Comparison of ENCODE assay signal across 16 cellular contexts in genomic region chr2:10369269-10370255, GRCh38.
A peak's percentile ranks its signal among the peaks of the same experiment; 100 is the strongest.
DNase-seq lines count a peak whose midpoint lies in the region; ATAC-seq and TF ChIP-seq lines count a peak whose summit lies in the region.
"Had no signal": no experiment of that assay in that cellular context is flagged by ENCODE, and none has a peak within 500 bp of the region (broad histone marks: within the 10 kb centered on the region; RNA-seq: fewer than 3 reads in every experiment).

No MANE protein-coding gene starts in this region.

- no peak overlapping the region for H2BK12ac ChIP-seq in mesenchymal stem cell (ENCODE audit: low read length in 2 of 2)

- H3K27me3 ChIP-seq in mesenchymal stem cell (ENCODE audit: control insufficient read depth in 1 of 2, insufficient read depth in 1 of 2, low read length in 2 of 2) = no peaks in the 10 kb centered on the region

- H3K9me3 Mint-ChIP-seq in activated naive CD8-positive, alpha-beta T cell treated with anti-CD3 and anti-CD28 coated beads, Interleukin-2, amount 10 ng/mL, durations not matched to agents 7 days and 5 days = no peaks in the 10 kb centered on the region
- no peaks in the 10 kb centered on the region for H3K9me3 Mint-ChIP-seq in activated naive CD8-positive, alpha-beta T cell treated with anti-CD3 and anti-CD28 coated beads for 36 hours
- H3K9me3 Mint-ChIP-seq in activated B cell treated with CpG ODN at 0.5 μM for 24 hours (no peaks in the 10 kb centered on the region), type B pancreatic cell (no peaks in the 10 kb centered on the region)
- H3K9me3 Mint-ChIP-seq: dendritic cell treated with granulocyte-macrophage colony-stimulating factor and Interleukin-4, amounts not matched to agents 40 ng/mL and 50 ng/mL, for 4 days had no signal

- H3K23ac ChIP-seq in mesenchymal stem cell (ENCODE audit: low read length in 2 of 2) = no peak overlapping the region

- H3K36me3 ChIP-seq in mesenchymal stem cell (ENCODE audit: control insufficient read depth in 1 of 2, insufficient read depth in 2 of 2, low read depth in 1 of 2, low read length in 2 of 2) = no peaks in the 10 kb centered on the region
- H3K36me3 ChIP-seq: thoracic aorta had no signal

- no peak overlapping the region for H4K91ac ChIP-seq in mesenchymal stem cell (ENCODE audit: low read length)

- H4K8ac ChIP-seq in mesenchymal stem cell (ENCODE audit: low read length) = peak overlapping the region; percentile 31

- no peak overlapping the region for H3K4me2 ChIP-seq in mesenchymal stem cell (ENCODE audit: low read length, poor library complexity, severe bottlenecking)

- DNase-seq in activated naive CD8-positive, alpha-beta T cell treated with anti-CD3 and anti-CD28 coated beads, Interleukin-2, amount 10 ng/mL, durations not matched to agents 7 days and 5 days = no peak
- DNase-seq in activated naive CD8-positive, alpha-beta T cell treated with anti-CD3 and anti-CD28 coated beads for 36 hours = no peak
- DNase-seq in activated B cell treated with CpG ODN at 0.5 μM for 24 hours (no peak), mesenchymal stem cell (no peak), type B pancreatic cell (ENCODE audit: extremely low spot score, unreplicated experiment) (no peak), activated gamma-delta T cell (lab: John Stamatoyannopoulos, UW) (no peak)
- DNase-seq: activated CD4-positive, alpha-beta T cell treated with anti-CD3 and anti-CD28 coated beads, Interleukin-2, amount 50 U/mL, for 48 hours; NCI-H1048; NCI-H446; SIG-M5; T1000 had no signal

- H3K27ac ChIP-seq in mesenchymal stem cell (ENCODE audit: low read length, poor library complexity, severe bottlenecking) = no peak overlapping the region
- H3K27ac ChIP-seq: thoracic aorta had no signal

- intact Hi-C loops in activated B cell treated with CpG ODN at 0.5 μM for 24 hours (cut with micrococcal nuclease) = no loop called here

- no peak overlapping the region for H2AK5ac ChIP-seq in mesenchymal stem cell (ENCODE audit: low read length, severe bottlenecking)

- no peaks in the 10 kb centered on the region for H3K27me3 Mint-ChIP-seq in activated naive CD8-positive, alpha-beta T cell treated with anti-CD3 and anti-CD28 coated beads, Interleukin-2, amount 10 ng/mL, durations not matched to agents 7 days and 5 days
- no peaks in the 10 kb centered on the region for H3K27me3 Mint-ChIP-seq in activated naive CD8-positive, alpha-beta T cell treated with anti-CD3 and anti-CD28 coated beads for 36 hours
- H3K27me3 Mint-ChIP-seq in activated B cell treated with CpG ODN at 0.5 μM for 24 hours = no peaks in the 10 kb centered on the region
- no peaks in the 10 kb centered on the region for H3K27me3 Mint-ChIP-seq in type B pancreatic cell
- H3K27me3 Mint-ChIP-seq: dendritic cell treated with granulocyte-macrophage colony-stimulating factor and Interleukin-4, amounts not matched to agents 40 ng/mL and 50 ng/mL, for 4 days had no signal

- H3K9me3 ChIP-seq in mesenchymal stem cell (ENCODE audit: control insufficient read depth, low read length) = no peaks in the 10 kb centered on the region
- H3K9me3 ChIP-seq: thoracic aorta had no signal

- TF ChIP-seq CTCF in activated B cell treated with CpG ODN at 0.5 μM for 24 hours (IDR thresholded peaks at IDR 0.05) = no peak
- no peak for TF ChIP-seq CTCF in type B pancreatic cell (conservative IDR thresholded peaks at IDR 0.05)

- no peak overlapping the region for H2AFZ ChIP-seq in mesenchymal stem cell (ENCODE audit: low read depth, low read length)

- H3K4me1 ChIP-seq in mesenchymal stem cell (ENCODE audit: control insufficient read depth, insufficient read depth, low read depth, low read length) = peaks cover 4% of the 10 kb centered on the region

- no peak overlapping the region for H3K9ac ChIP-seq in mesenchymal stem cell (ENCODE audit: low read length)

- H3K79me1 ChIP-seq in mesenchymal stem cell (replicated peaks; ENCODE audit: low read length, poor library complexity, severe bottlenecking) = peaks cover 35% of the 10 kb centered on the region

- H2BK15ac ChIP-seq in mesenchymal stem cell (ENCODE audit: low read depth, poor library complexity, severe bottlenecking) = no peak overlapping the region

- H3K4me3 Mint-ChIP-seq in activated naive CD8-positive, alpha-beta T cell treated with anti-CD3 and anti-CD28 coated beads, Interleukin-2, amount 10 ng/mL, durations not matched to agents 7 days and 5 days = no peak overlapping the region
- no peak overlapping the region for H3K4me3 Mint-ChIP-seq in activated naive CD8-positive, alpha-beta T cell treated with anti-CD3 and anti-CD28 coated beads for 36 hours
- H3K4me3 Mint-ChIP-seq in activated B cell treated with CpG ODN at 0.5 μM for 24 hours = no peak overlapping the region
- no peak overlapping the region for H3K4me3 Mint-ChIP-seq in type B pancreatic cell
- H3K4me3 Mint-ChIP-seq: dendritic cell treated with granulocyte-macrophage colony-stimulating factor and Interleukin-4, amounts not matched to agents 40 ng/mL and 50 ng/mL, for 4 days had no signal

- 95% methylated on average over 14 of the region's 14 CpGs for WGBS in mesenchymal stem cell

- ATAC-seq in activated naive CD8-positive, alpha-beta T cell treated with anti-CD3 and anti-CD28 coated beads, Interleukin-2, amount 10 ng/mL, durations not matched to agents 7 days and 5 days (ENCODE audit: low read depth) = no peak
- ATAC-seq in activated B cell treated with CpG ODN at 0.5 μM for 24 hours (ENCODE audit: low read depth) (no peak), GM21390 (IDR thresholded peaks at IDR 0.05; ENCODE audit: unreplicated experiment) (no peak), GM19324 (IDR thresholded peaks at IDR 0.05; ENCODE audit: low FRiP score, unreplicated experiment) (no peak)
- ATAC-seq: esophagus mucosa had no signal

- H3K4me3 ChIP-seq in mesenchymal stem cell (ENCODE audit: insufficient read depth in 1 of 2, low read depth in 1 of 2, low read length in 2 of 2) = no peak overlapping the region
- H3K4me3 ChIP-seq: thoracic aorta had no signal

- no peak overlapping the region for H2BK120ac ChIP-seq in mesenchymal stem cell (ENCODE audit: low read depth, low read length)

- H2BK5ac ChIP-seq in mesenchymal stem cell (ENCODE audit: low read depth, low read length, poor library complexity, severe bottlenecking) = no peak overlapping the region

- no peaks in the 10 kb centered on the region for H3K36me3 Mint-ChIP-seq in activated naive CD8-positive, alpha-beta T cell treated with anti-CD3 and anti-CD28 coated beads, Interleukin-2, amount 10 ng/mL, durations not matched to agents 7 days and 5 days
- H3K36me3 Mint-ChIP-seq in activated naive CD8-positive, alpha-beta T cell treated with anti-CD3 and anti-CD28 coated beads for 36 hours = peaks cover 5% of the 10 kb centered on the region
- H3K36me3 Mint-ChIP-seq in activated B cell treated with CpG ODN at 0.5 μM for 24 hours (ENCODE audit: low read depth) = peaks cover 4% of the 10 kb centered on the region
- H3K36me3 Mint-ChIP-seq in type B pancreatic cell = no peaks in the 10 kb centered on the region

- peaks cover 1% of the 10 kb centered on the region for H3K4me1 Mint-ChIP-seq in activated naive CD8-positive, alpha-beta T cell treated with anti-CD3 and anti-CD28 coated beads, Interleukin-2, amount 10 ng/mL, durations not matched to agents 7 days and 5 days
- H3K4me1 Mint-ChIP-seq in activated naive CD8-positive, alpha-beta T cell treated with anti-CD3 and anti-CD28 coated beads for 36 hours = peaks cover 52% of the 10 kb centered on the region
- H3K4me1 Mint-ChIP-seq in activated B cell treated with CpG ODN at 0.5 μM for 24 hours = peaks cover 33% of the 10 kb centered on the region
- H3K4me1 Mint-ChIP-seq in type B pancreatic cell (ENCODE audit: unreplicated experiment) = peaks cover 17% of the 10 kb centered on the region

- H3K14ac ChIP-seq in mesenchymal stem cell (ENCODE audit: low read length in 2 of 2) = no peak overlapping the region

- H3K18ac ChIP-seq in mesenchymal stem cell (ENCODE audit: low read depth in 1 of 2, low read length in 2 of 2) = no peak overlapping the region

- peak overlapping the region; percentile 11 for H3K27ac Mint-ChIP-seq in activated naive CD8-positive, alpha-beta T cell treated with anti-CD3 and anti-CD28 coated beads, Interleukin-2, amount 10 ng/mL, durations not matched to agents 7 days and 5 days
- H3K27ac Mint-ChIP-seq in activated naive CD8-positive, alpha-beta T cell treated with anti-CD3 and anti-CD28 coated beads for 36 hours = no peak overlapping the region
- H3K27ac Mint-ChIP-seq in activated B cell treated with CpG ODN at 0.5 μM for 24 hours (peak overlapping the region; percentile 3), type B pancreatic cell (peak overlapping the region; percentile 56)
- H3K27ac Mint-ChIP-seq: dendritic cell treated with granulocyte-macrophage colony-stimulating factor and Interleukin-4, amounts not matched to agents 40 ng/mL and 50 ng/mL, for 4 days had no signal

- CTCF ChIA-PET in activated B cell treated with CpG ODN at 0.5 μM for 24 hours (lab: Charles Lee) = no interaction called here

- POLR2A ChIA-PET in activated naive CD8-positive, alpha-beta T cell treated with anti-CD3 and anti-CD28 coated beads, Interleukin-2, amount 10 ng/mL, durations not matched to agents 7 days and 5 days (lab: Charles Lee) = interaction anchor here (0.5 kb wide), 1 partner anchor 267 kb away, joined by 3 read pairs; no protein-coding TSS in a partner anchor
- POLR2A ChIA-PET in activated B cell treated with CpG ODN at 0.5 μM for 24 hours (lab: Charles Lee) = no interaction called here

- no peak overlapping the region for H3K4ac ChIP-seq in mesenchymal stem cell (ENCODE audit: low read depth in 1 of 2, low read length in 2 of 2)
